In genomic region chr14:104111301-104112112, GRCh38 we compare ENCODE assay signal across 19 cellular contexts. TPM values are rescaled to one million over a fixed set of nuclear protein-coding genes. Genes with fewer than 3 reads are reported as not detected.
DNase-seq lines count a peak whose midpoint lies in the region; ATAC-seq and TF ChIP-seq lines count a peak whose summit lies in the region.
"Had no signal": no experiment of that assay in that cellular context is flagged by ENCODE, and none has a peak within 500 bp of the region (broad histone marks: within the 10 kb centered on the region; RNA-seq: fewer than 3 reads in every experiment).

No MANE protein-coding gene starts in this region.

- no peaks in the 10 kb centered on the region for H3K79me2 ChIP-seq in MM.1S (ENCODE audit: low read length)

- intact Hi-C loops in left ventricle myocardium inferior (cut with micrococcal nuclease) (no loop called here), psoas muscle (cut with DNase I) (no loop called here)

- no peak for TF ChIP-seq CTCF in left ventricle myocardium inferior (IDR thresholded peaks at IDR 0.05; ENCODE audit: borderline replicate concordance)
- no peak for TF ChIP-seq CTCF in psoas muscle (IDR thresholded peaks at IDR 0.05)
- no peak for TF ChIP-seq CTCF in MM.1S (IDR thresholded peaks at IDR 0.05; ENCODE audit: low read length)

- H3K27me3 ChIP-seq in H7 (ENCODE audit: control insufficient read depth, insufficient read depth, low read length) (peaks cover 7% of the 10 kb centered on the region), left ventricle myocardium inferior (ENCODE audit: low read depth) (peaks cover 46% of the 10 kb centered on the region), psoas muscle (ENCODE audit: insufficient read depth in 3 of 3, low read length in 2 of 3) (peaks cover 0 to 39% (median 8%) of the 10 kb centered on the region in 3 donors), MM.1S (replicated peaks; ENCODE audit: insufficient read depth, low read length) (0 out of 2 replicates have a peak, but pooled peaks cover 4% of the 10 kb centered on the region)

- H3K4me2 ChIP-seq in MM.1S (ENCODE audit: low read depth, low read length): no peak overlapping the region

- H3K4me1 ChIP-seq in left ventricle myocardium inferior: peaks cover 5% of the 10 kb centered on the region
- H3K4me1 ChIP-seq in psoas muscle: no peaks in the 10 kb centered on the region
- no peaks in the 10 kb centered on the region for H3K4me1 ChIP-seq in MM.1S (ENCODE audit: low read length)

- H3K9me3 ChIP-seq in left ventricle myocardium inferior (replicated peaks): no peaks in the 10 kb centered on the region
- no peaks in the 10 kb centered on the region for H3K9me3 ChIP-seq in psoas muscle
- no peaks in the 10 kb centered on the region for H3K9me3 ChIP-seq in MM.1S (replicated peaks; ENCODE audit: insufficient read depth, low read length)
- H3K9me3 ChIP-seq: prostate gland had no signal

- H2AFZ ChIP-seq in MM.1S (ENCODE audit: low read length): no peak overlapping the region

- no peaks in the 10 kb centered on the region for H4K20me1 ChIP-seq in MM.1S (ENCODE audit: insufficient read depth, low read length)

- WGBS in psoas muscle, 3 donors: 61 to 71% (median 66%) methylated on average over 21 of the region's 21 CpGs

- H3K4me3 ChIP-seq in H7 (ENCODE audit: insufficient read depth, low read depth, low read length) (no peak overlapping the region), left ventricle myocardium inferior (no peak overlapping the region), psoas muscle (no peak overlapping the region), MM.1S (ENCODE audit: low read length) (no peak overlapping the region)
- H3K4me3 ChIP-seq: prostate gland had no signal

- no peaks in the 10 kb centered on the region for H3F3A ChIP-seq in MM.1S (ENCODE audit: insufficient read depth, low read length)

- DNase-seq in H7: peak; percentile 65
- DNase-seq in RPMI8226: peak; percentile 50
- peak; percentile 11 for DNase-seq in left ventricle myocardium inferior
- peak; percentile 6 to 38 for DNase-seq in psoas muscle
- DNase-seq in MM.1S: no peak
- DNase-seq: activated CD4-positive, alpha-beta T cell treated with anti-CD3 and anti-CD28 coated beads, Interleukin-2, amount 50 U/mL, for 48 hours; activated naive CD4-positive, alpha-beta T cell treated with Interleukin-2 at 50 U/mL for 16 hours; AML-193; COR-L47; effector memory CD8-positive, alpha-beta T cell; NCI-H1092; NCI-H510A treated with DMSO at 0.1 percent for 48 hours; SHP77 treated with DMSO at 0.1 percent for 48 hours had no signal

- ATAC-seq in psoas muscle: no peak
- ATAC-seq in HG03139 (IDR thresholded peaks at IDR 0.05; ENCODE audit: unreplicated experiment): no peak
- no peak for ATAC-seq in GM21825 (IDR thresholded peaks at IDR 0.05; ENCODE audit: unreplicated experiment)
- ATAC-seq: effector memory CD8-positive, alpha-beta T cell; naive thymus-derived CD8-positive, alpha-beta T cell; T-cell had no signal

- H3K9me2 ChIP-seq in MM.1S (replicated peaks; ENCODE audit: insufficient read depth, low read length): no peaks in the 10 kb centered on the region

- H3K27ac ChIP-seq in left ventricle myocardium inferior (replicated peaks): no peak overlapping the region
- H3K27ac ChIP-seq in psoas muscle: no peak overlapping the region
- H3K27ac ChIP-seq in MM.1S (ENCODE audit: low read length): no peak overlapping the region
- H3K27ac ChIP-seq: prostate gland had no signal

- H3K9ac ChIP-seq in MM.1S (ENCODE audit: low read length): no peak overlapping the region

- no peaks in the 10 kb centered on the region for H3K36me3 ChIP-seq in H7 (replicated peaks; ENCODE audit: control insufficient read depth, insufficient read depth, low read length)
- no peaks in the 10 kb centered on the region for H3K36me3 ChIP-seq in left ventricle myocardium inferior
- no peaks in the 10 kb centered on the region for H3K36me3 ChIP-seq in psoas muscle (ENCODE audit: insufficient read depth in 1 of 2, low read depth in 1 of 2)
- no peaks in the 10 kb centered on the region for H3K36me3 ChIP-seq in MM.1S (replicated peaks; ENCODE audit: insufficient read depth, low read length)
- H3K36me3 ChIP-seq: prostate gland had no signal

RNA-seq across cellular contexts. Expression of gene ASPG, which starts 26.0 kb away (rescaled TPM):
- total RNA-seq in H7 (2014; rRNA removed; shearing (Covaris generic)): 0.17 and 2.9 TPM in 2 replicates
- total RNA-seq in left ventricle myocardium inferior (27.1 TPM), psoas muscle (under 1 TPM in 3 of 4 donors, not detected in 1; 0.15 to 0.84 (median 0.51) TPM)
- under 1 TPM; 0.04 to 0.61 (median 0.06) TPM for polyA plus RNA-seq in psoas muscle
- total RNA-seq: astrocyte; naive thymus-derived CD8-positive, alpha-beta T cell had no signal
- polyA plus RNA-seq: naive thymus-derived CD8-positive, alpha-beta T cell had no signal

RNA-seq across cellular contexts. Expression of gene KIF26A, which starts 26.9 kb away (rescaled TPM):
- 59.2 and 61.0 TPM in 2 replicates for total RNA-seq in H7 (2014; rRNA removed; shearing (Covaris generic))
- total RNA-seq in left ventricle myocardium inferior (6.5 TPM), psoas muscle (1 to 10 TPM; 1.8 to 3.2 (median 2.3) TPM)
- polyA plus RNA-seq in psoas muscle: 1 to 10 TPM in 2 of 3 donors, under 1 TPM in 1; 0.99 to 1.6 (median 1.4) TPM
- polyA plus RNA-seq: naive thymus-derived CD8-positive, alpha-beta T cell had no signal
